ENCODE assay signal across 33 cellular contexts in the genomic region with DNA sequence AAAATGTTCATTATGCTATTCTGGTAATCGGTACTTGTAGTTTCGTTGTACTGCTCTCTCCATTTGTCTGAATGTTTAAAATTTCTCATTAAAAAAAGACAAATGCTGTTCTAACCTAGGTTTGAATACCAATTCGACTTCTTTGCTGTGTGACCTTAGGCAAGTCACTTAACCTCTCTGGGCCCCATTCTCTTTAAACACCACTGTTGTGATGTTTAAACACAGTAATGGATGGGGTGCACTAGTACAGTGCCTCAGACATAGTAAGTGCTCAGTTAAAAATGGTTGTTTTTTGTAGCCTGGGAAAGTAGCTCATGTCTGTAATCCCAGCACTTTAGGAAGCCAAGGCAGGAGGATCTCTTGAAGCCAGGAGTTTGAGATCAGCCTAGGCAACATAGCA.
"Had no signal": no experiment of that assay in that cellular context is flagged by ENCODE, and none has a peak within 500 bp of the region (broad histone marks: within the 10 kb centered on the region; RNA-seq: fewer than 3 reads in every experiment).

No MANE protein-coding gene starts in this region.

- H3K27ac ChIP-seq: adrenal gland, body of pancreas, breast epithelium, SJSA1 had no signal

- H3K9me3 ChIP-seq: adrenal gland, body of pancreas, breast epithelium, MG63, Peyer's patch, SJSA1, SK-N-SH had no signal

- ATAC-seq: activated CD4-positive, alpha-beta T cell treated with anti-CD3 and anti-CD28 coated beads for 36 hours; activated CD4-positive, CD25-positive, alpha-beta regulatory T cell treated with anti-CD3 and anti-CD28 coated beads, Interleukin-2, amount 50 U/mL, for 24 hours; activated CD8-positive, alpha-beta T cell treated with anti-CD3 and anti-CD28 coated beads, Interleukin-2, amount 10 ng/mL, durations not matched to agents 7 days and 5 days; activated naive CD4-positive, alpha-beta T cell treated with anti-CD3 and anti-CD28 coated beads, Interleukin-2, amount 50 U/mL, for 72 hours; activated T-cell treated with anti-CD3 and anti-CD28 coated beads, Interleukin-2, amount 50 U/mL, for 4 hours; body of pancreas; PC-3; WTC11 had no signal

- H3K36me3 ChIP-seq: adrenal gland, breast epithelium, MG63, Peyer's patch, SJSA1 had no signal

- H3K36me3 Mint-ChIP-seq: activated naive CD4-positive, alpha-beta T cell treated with anti-CD3 and anti-CD28 coated beads, Interleukin-2, amount 50 U/mL, for 72 hours; WTC11 had no signal

- H3K4me3 Mint-ChIP-seq: activated CD4-positive, alpha-beta T cell treated with anti-CD3 and anti-CD28 coated beads for 36 hours; activated CD4-positive, alpha-beta T cell treated with anti-CD3 and anti-CD28 coated beads, Interleukin-2, amount 10 ng/mL, durations not matched to agents 7 days and 5 days; activated CD8-positive, alpha-beta T cell treated with anti-CD3 and anti-CD28 coated beads, Interleukin-2, amount 10 ng/mL, durations not matched to agents 7 days and 5 days; activated naive CD4-positive, alpha-beta T cell treated with anti-CD3 and anti-CD28 coated beads for 36 hours; activated T-cell treated with anti-CD3 and anti-CD28 coated beads, Interleukin-2, amount 50 U/mL, for 4 hours; activated T-helper 1 cell treated with anti-CD3 and anti-CD28 coated beads, Interleukin-12 subunit alpha, Interleukin-12 subunit beta, Interleukin-2, Interleukin-4 antibody, amounts not matched to agents 30 ng/mL and 10 ng/mL and 1 ng/mL, durations not matched to agents 14 hours and 24 hours and 36 hours; T-helper 1 cell treated with Interleukin-12 subunit alpha and Interleukin-12 subunit beta and Interleukin-4 antibody, amounts not matched to agents 30 μg/mL and 1 μg/mL, for 36 hours; T-helper 2 cell treated with Interferon-gamma antibody and Interleukin-4, amounts not matched to agents 5 μg/mL and 100 μg/mL, for 36 hours; WTC11 had no signal

- H3K4me2 ChIP-seq: SK-N-SH had no signal

- H3K9ac ChIP-seq: SK-N-SH had no signal

- H3K27ac Mint-ChIP-seq: activated CD4-positive, alpha-beta T cell treated with anti-CD3 and anti-CD28 coated beads for 36 hours; activated CD4-positive, alpha-beta T cell treated with anti-CD3 and anti-CD28 coated beads, Interleukin-2, amount 10 ng/mL, durations not matched to agents 7 days and 5 days; activated CD8-positive, alpha-beta T cell treated with anti-CD3 and anti-CD28 coated beads, Interleukin-2, amount 10 ng/mL, durations not matched to agents 7 days and 5 days; activated naive CD4-positive, alpha-beta T cell treated with anti-CD3 and anti-CD28 coated beads for 36 hours; activated T-helper 1 cell treated with anti-CD3 and anti-CD28 coated beads, Interleukin-12 subunit alpha, Interleukin-12 subunit beta, Interleukin-2, Interleukin-4 antibody, amounts not matched to agents 30 ng/mL and 10 ng/mL and 1 ng/mL, durations not matched to agents 14 hours and 24 hours and 36 hours; T-helper 1 cell treated with Interleukin-12 subunit alpha and Interleukin-12 subunit beta and Interleukin-4 antibody, amounts not matched to agents 30 μg/mL and 1 μg/mL, for 36 hours; T-helper 2 cell treated with Interferon-gamma antibody and Interleukin-4, amounts not matched to agents 5 μg/mL and 100 μg/mL, for 36 hours; WTC11 had no signal

- DNase-seq: activated CD4-positive, alpha-beta T cell treated with anti-CD3 and anti-CD28 coated beads for 36 hours; activated CD4-positive, alpha-beta T cell treated with anti-CD3 and anti-CD28 coated beads, Interleukin-2, amount 10 ng/mL, durations not matched to agents 7 days and 5 days; activated CD4-positive, alpha-beta T cell treated with anti-CD3 and anti-CD28 coated beads, Interleukin-2, amount 50 U/mL, for 48 hours; activated CD8-positive, alpha-beta memory T cell treated with anti-CD3 and anti-CD28 coated beads, Interleukin-2, amount 50 U/mL, for 4 hours; activated CD8-positive, alpha-beta T cell treated with anti-CD3 and anti-CD28 coated beads, Interleukin-2, amount 10 ng/mL, durations not matched to agents 7 days and 5 days; activated gamma-delta T cell treated with Interleukin-2 at 50 U/mL for 16 hours; activated naive CD4-positive, alpha-beta T cell treated with anti-CD3 and anti-CD28 coated beads for 36 hours; activated T-cell treated with anti-CD3 and anti-CD28 coated beads for 4 hours; activated T-cell treated with anti-CD3 and anti-CD28 coated beads, Interleukin-2, amount 50 U/mL, for 4 hours; adrenal gland; body of pancreas; Kasumi-1; MG63; NCI-H1048; NCI-H1105 treated with DMSO at 0.1 percent for 48 hours; NCI-H1436; NCI-H1694; NCI-H2029; NCI-H345; NCI-H524 treated with DMSO at 0.1 percent for 48 hours; PC-3; RPMI8226; SHP77 treated with DMSO at 0.1 percent for 48 hours; SK-N-SH had no signal

- H3K4me1 Mint-ChIP-seq: activated CD4-positive, alpha-beta T cell treated with anti-CD3 and anti-CD28 coated beads for 36 hours; activated CD4-positive, alpha-beta T cell treated with anti-CD3 and anti-CD28 coated beads, Interleukin-2, amount 10 ng/mL, durations not matched to agents 7 days and 5 days had no signal

- H3K27me3 ChIP-seq: adrenal gland, body of pancreas, breast epithelium, MG63, Peyer's patch, SJSA1 had no signal

- H3K27me3 Mint-ChIP-seq: activated CD4-positive, alpha-beta T cell treated with anti-CD3 and anti-CD28 coated beads for 36 hours had no signal

- H3K4me3 ChIP-seq: adrenal gland, body of pancreas, breast epithelium, MG63, Peyer's patch, SJSA1 had no signal

- H3K9me3 Mint-ChIP-seq: activated CD4-positive, alpha-beta T cell treated with anti-CD3 and anti-CD28 coated beads, Interleukin-2, amount 10 ng/mL, durations not matched to agents 7 days and 5 days; activated naive CD4-positive, alpha-beta T cell treated with anti-CD3 and anti-CD28 coated beads for 36 hours; activated naive CD4-positive, alpha-beta T cell treated with anti-CD3 and anti-CD28 coated beads, Interleukin-2, amount 50 U/mL, for 72 hours; activated T-cell treated with anti-CD3 and anti-CD28 coated beads, Interleukin-2, amount 50 U/mL, for 4 hours; activated T-helper 1 cell treated with anti-CD3 and anti-CD28 coated beads, Interleukin-12 subunit alpha, Interleukin-12 subunit beta, Interleukin-2, Interleukin-4 antibody, amounts not matched to agents 30 ng/mL and 10 ng/mL and 1 ng/mL, durations not matched to agents 14 hours and 24 hours and 36 hours; T-helper 1 cell treated with Interleukin-12 subunit alpha and Interleukin-12 subunit beta and Interleukin-4 antibody, amounts not matched to agents 30 μg/mL and 1 μg/mL, for 36 hours; T-helper 2 cell treated with Interferon-gamma antibody and Interleukin-4, amounts not matched to agents 5 μg/mL and 100 μg/mL, for 36 hours; WTC11 had no signal
